20 cellular contexts compared by ENCODE assay signal in genomic region chr3:87186631-87187159, GRCh38. TPM values are rescaled to one million over a fixed set of nuclear protein-coding genes. Genes with fewer than 3 reads are reported as not detected.
DNase-seq lines count a peak whose midpoint lies in the region; ATAC-seq and TF ChIP-seq lines count a peak whose summit lies in the region.
"Had no signal": no experiment of that assay in that cellular context is flagged by ENCODE, and none has a peak within 500 bp of the region (broad histone marks: within the 10 kb centered on the region; RNA-seq: fewer than 3 reads in every experiment).

No MANE protein-coding gene starts in this region.

- no peak overlapping the region for H3K4me2 ChIP-seq in neural progenitor cell

- H3K27me3 ChIP-seq in adipocyte (replicated peaks; ENCODE audit: control insufficient read depth, insufficient read depth, low read length), result no peaks in the 10 kb centered on the region
- no peaks in the 10 kb centered on the region for H3K27me3 ChIP-seq in neural progenitor cell
- no peaks in the 10 kb centered on the region for H3K27me3 ChIP-seq in uterus
- H3K27me3 ChIP-seq in left lung, result no peaks in the 10 kb centered on the region
- H3K27me3 ChIP-seq: MG63 had no signal

- H3F3A ChIP-seq in neural progenitor cell (ENCODE audit: low read depth), result no peaks in the 10 kb centered on the region

- H3K79me2 ChIP-seq in neural progenitor cell (ENCODE audit: low read depth), result no peaks in the 10 kb centered on the region

- TF ChIP-seq POLR2A in uterus (IDR thresholded peaks at IDR 0.05), result no peak

- peaks cover 8% of the 10 kb centered on the region for H3K4me1 ChIP-seq in adipocyte (ENCODE audit: control insufficient read depth, insufficient read depth, low read length)
- no peaks in the 10 kb centered on the region for H3K4me1 ChIP-seq in neural progenitor cell
- H3K4me1 ChIP-seq in uterus, result no peaks in the 10 kb centered on the region
- no peaks in the 10 kb centered on the region for H3K4me1 ChIP-seq in left lung

- ATAC-seq in left lung, result no peak
- ATAC-seq: SK-N-SH treated with all-trans-retinoic acid at 6 μM for 48 hours had no signal

- H3K36me3 ChIP-seq in adipocyte (ENCODE audit: control insufficient read depth, insufficient read depth, low read length, severe bottlenecking) (no peaks in the 10 kb centered on the region), neural progenitor cell (no peaks in the 10 kb centered on the region), uterus (no peaks in the 10 kb centered on the region), left lung (no peaks in the 10 kb centered on the region)
- H3K36me3 ChIP-seq: MG63 had no signal

- peaks cover 4% of the 10 kb centered on the region for H3K4me1 Mint-ChIP-seq in neural progenitor cell

- H3K9ac ChIP-seq in adipocyte (ENCODE audit: low read length), result no peak overlapping the region
- no peak overlapping the region for H3K9ac ChIP-seq in neural progenitor cell

- DNase-seq in NCI-H748 (lab: John Stamatoyannopoulos, UW; ENCODE audit: unreplicated experiment) (peak; percentile 19), NCI-H748 treated with DMSO at 0.1 percent for 48 hours (lab: John Stamatoyannopoulos, UW) (no peak), NCI-H1105 (lab: John Stamatoyannopoulos, UW) (peak; percentile 17), adipocyte (ENCODE audit: low read depth) (peak; percentile 11), neural progenitor cell (ENCODE audit: low spot score) (no peak), NCI-H345 (lab: John Stamatoyannopoulos, UW) (no peak), uterus (no peak), left lung (no peak)
- DNase-seq: GDM1, HCEC 1CT, IMR-90, Karpas-422, MG63, NCI-H1092 treated with DMSO at 0.1 percent for 48 hours, NCI-H1930, NCI-H226, SHP77, T-helper 1 cell had no signal

- no peak overlapping the region for H3K4me3 ChIP-seq in adipocyte (ENCODE audit: low read length)
- no peak overlapping the region for H3K4me3 ChIP-seq in neural progenitor cell
- H3K4me3 ChIP-seq in uterus, result no peak overlapping the region
- no peak overlapping the region for H3K4me3 ChIP-seq in left lung
- H3K4me3 ChIP-seq: MG63 had no signal

- no peak for TF ChIP-seq CTCF in neural progenitor cell (IDR thresholded peaks at IDR 0.05)
- no peak for TF ChIP-seq CTCF in uterus (IDR thresholded peaks at IDR 0.05)
- no peak for TF ChIP-seq CTCF in left lung (IDR thresholded peaks at IDR 0.05)

- no peak overlapping the region for H3K27ac Mint-ChIP-seq in neural progenitor cell

- no peaks in the 10 kb centered on the region for H4K20me1 ChIP-seq in neural progenitor cell (ENCODE audit: low read depth)

- H3K27ac ChIP-seq in neural progenitor cell, result no peak overlapping the region
- no peak overlapping the region for H3K27ac ChIP-seq in uterus
- H3K27ac ChIP-seq in left lung, result no peak overlapping the region
- H3K27ac ChIP-seq: C4-2B had no signal

- H3K9me3 Mint-ChIP-seq in neural progenitor cell, result no peaks in the 10 kb centered on the region

- intact Hi-C loops in uterus (cut with DNase I; ENCODE audit: low total_unique reads), result no loop called here
- intact Hi-C loops in left lung (cut with DNase I), result no loop called here

- no peak overlapping the region for H3K4me3 Mint-ChIP-seq in neural progenitor cell

- H3K9me3 ChIP-seq in adipocyte (ENCODE audit: control insufficient read depth, low read length) (no peaks in the 10 kb centered on the region), neural progenitor cell (ENCODE audit: low read depth) (no peaks in the 10 kb centered on the region), uterus (no peaks in the 10 kb centered on the region), left lung (no peaks in the 10 kb centered on the region)
- H3K9me3 ChIP-seq: MG63 had no signal

- H2AFZ ChIP-seq in neural progenitor cell (replicated peaks), result peak overlapping the region; percentile 55

- H3K36me3 Mint-ChIP-seq in neural progenitor cell, result no peaks in the 10 kb centered on the region

- H3K27me3 Mint-ChIP-seq in neural progenitor cell (ENCODE audit: insufficient read depth, low read depth), result no peaks in the 10 kb centered on the region

RNA-seq across cellular contexts. Expression of gene CHMP2B, which starts 40.4 kb away (rescaled TPM):
- 34.5 and 62.4 TPM in 2 replicates for total RNA-seq in neural progenitor cell (ENCODE audit: low replicate concordance)
- 10 to 100 TPM; 12.6 to 59.4 (median 41.6) TPM for total RNA-seq in uterus
- total RNA-seq in left lung, result 10 to 100 TPM; 41.1 to 47.4 TPM

Comparison
In these comparisons a context has a peak if more than half of its experiments do, and no peak if none do; other contexts are left out.
1. DNase-seq: peak in NCI-H748 (single experiment), NCI-H1105 (single experiment) and adipocyte (single experiment); none in NCI-H748 treated with DMSO at 0.1 percent for 48 hours (single experiment), neural progenitor cell (single experiment), NCI-H345 (single experiment), uterus (0 of 2) and left lung (0 of 2).